Comparison of ENCODE assay signal across 2 cellular contexts in the genomic region with DNA sequence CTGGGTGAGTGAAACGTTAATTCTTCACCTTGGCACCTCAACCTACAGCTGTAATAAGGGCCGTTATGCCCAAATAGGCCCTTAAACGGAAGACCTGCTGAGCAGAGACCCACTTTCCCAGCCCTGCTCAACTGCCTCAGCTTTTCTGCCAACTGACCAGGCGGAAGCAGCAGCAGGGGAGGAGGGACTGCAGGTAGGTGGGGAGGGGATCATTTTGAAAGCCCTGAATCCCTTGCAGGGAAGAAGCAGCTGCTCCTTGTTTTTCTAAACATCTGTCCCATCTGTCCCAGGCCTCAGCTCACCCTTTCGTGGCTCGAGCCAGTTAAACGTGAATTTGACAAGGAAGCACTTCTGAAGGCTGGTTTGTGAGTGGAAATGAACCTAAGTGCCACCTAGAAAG.
TF ChIP-seq lines count a peak whose summit lies in the region.

No MANE protein-coding gene starts in this region.

TF ChIP-seq in A549, 52 proteins besides CTCF, POLR2A, EP300 and RAD21 (continued from another document):
- TF ChIP-seq, protein P1, sequence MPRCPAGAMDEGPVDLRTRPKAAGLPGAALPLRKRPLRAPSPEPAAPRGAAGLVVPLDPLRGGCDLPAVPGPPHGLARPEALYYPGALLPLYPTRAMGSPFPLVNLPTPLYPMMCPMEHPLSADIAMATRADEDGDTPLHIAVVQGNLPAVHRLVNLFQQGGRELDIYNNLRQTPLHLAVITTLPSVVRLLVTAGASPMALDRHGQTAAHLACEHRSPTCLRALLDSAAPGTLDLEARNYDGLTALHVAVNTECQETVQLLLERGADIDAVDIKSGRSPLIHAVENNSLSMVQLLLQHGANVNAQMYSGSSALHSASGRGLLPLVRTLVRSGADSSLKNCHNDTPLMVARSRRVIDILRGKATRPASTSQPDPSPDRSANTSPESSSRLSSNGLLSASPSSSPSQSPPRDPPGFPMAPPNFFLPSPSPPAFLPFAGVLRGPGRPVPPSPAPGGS (IDR thresholded peaks at IDR 0.05): no peak
- TF ChIP-seq RFX5 (IDR thresholded peaks at IDR 0.05) (no peak), MAZ (IDR thresholded peaks at IDR 0.05; ENCODE audit: borderline replicate concordance, low read depth, low read length) (no peak), JUNB (IDR thresholded peaks at IDR 0.05) (no peak), CEBPB (IDR thresholded peaks at IDR 0.05) (no peak)

TF ChIP-seq in IMR-90, 13 proteins besides CTCF, POLR2A, EP300 and RAD21 (continued from another document):
- TF ChIP-seq, protein P2, sequence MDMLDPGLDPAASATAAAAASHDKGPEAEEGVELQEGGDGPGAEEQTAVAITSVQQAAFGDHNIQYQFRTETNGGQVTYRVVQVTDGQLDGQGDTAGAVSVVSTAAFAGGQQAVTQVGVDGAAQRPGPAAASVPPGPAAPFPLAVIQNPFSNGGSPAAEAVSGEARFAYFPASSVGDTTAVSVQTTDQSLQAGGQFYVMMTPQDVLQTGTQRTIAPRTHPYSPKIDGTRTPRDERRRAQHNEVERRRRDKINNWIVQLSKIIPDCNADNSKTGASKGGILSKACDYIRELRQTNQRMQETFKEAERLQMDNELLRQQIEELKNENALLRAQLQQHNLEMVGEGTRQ (IDR thresholded peaks at IDR 0.05; ENCODE audit: low read depth, low read length): no peak
- TF ChIP-seq RFX5 (IDR thresholded peaks at IDR 0.05; ENCODE audit: low read depth, low read length): no peak
- no peak for TF ChIP-seq CEBPB (IDR thresholded peaks at IDR 0.05; ENCODE audit: low read depth, low read length)
- TF ChIP-seq MXI1 (IDR thresholded peaks at IDR 0.05; ENCODE audit: borderline replicate concordance, low read depth, low read length): no peak
- TF ChIP-seq NFE2L2 (IDR thresholded peaks at IDR 0.05; ENCODE audit: low read depth, low read length): no peak
- no peak for TF ChIP-seq SMC3 (IDR thresholded peaks at IDR 0.05; ENCODE audit: low read depth, low read length)
- no peak for TF ChIP-seq MAZ (IDR thresholded peaks at IDR 0.05; ENCODE audit: borderline replicate concordance, low read depth, low read length)
- TF ChIP-seq, protein P3, sequence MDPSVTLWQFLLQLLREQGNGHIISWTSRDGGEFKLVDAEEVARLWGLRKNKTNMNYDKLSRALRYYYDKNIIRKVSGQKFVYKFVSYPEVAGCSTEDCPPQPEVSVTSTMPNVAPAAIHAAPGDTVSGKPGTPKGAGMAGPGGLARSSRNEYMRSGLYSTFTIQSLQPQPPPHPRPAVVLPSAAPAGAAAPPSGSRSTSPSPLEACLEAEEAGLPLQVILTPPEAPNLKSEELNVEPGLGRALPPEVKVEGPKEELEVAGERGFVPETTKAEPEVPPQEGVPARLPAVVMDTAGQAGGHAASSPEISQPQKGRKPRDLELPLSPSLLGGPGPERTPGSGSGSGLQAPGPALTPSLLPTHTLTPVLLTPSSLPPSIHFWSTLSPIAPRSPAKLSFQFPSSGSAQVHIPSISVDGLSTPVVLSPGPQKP (IDR thresholded peaks at IDR 0.05; ENCODE audit: borderline replicate concordance, low read depth, low read length): no peak
- no peak for TF ChIP-seq MAFK (IDR thresholded peaks at IDR 0.05; ENCODE audit: low read depth, low read length)
- TF ChIP-seq RCOR1 (IDR thresholded peaks at IDR 0.05; ENCODE audit: insufficient replicate concordance, low read length): no peak
